Comparison of ENCODE assay signal across 2 cellular contexts in genomic region chr14:76376409-76376877, GRCh38.
TF ChIP-seq lines count a peak whose summit lies in the region.

No MANE protein-coding gene starts in this region.

TF ChIP-seq in liver, 16 proteins besides CTCF, POLR2A, EP300 and RAD21 (continued from another document):
- TF ChIP-seq, protein P1, sequence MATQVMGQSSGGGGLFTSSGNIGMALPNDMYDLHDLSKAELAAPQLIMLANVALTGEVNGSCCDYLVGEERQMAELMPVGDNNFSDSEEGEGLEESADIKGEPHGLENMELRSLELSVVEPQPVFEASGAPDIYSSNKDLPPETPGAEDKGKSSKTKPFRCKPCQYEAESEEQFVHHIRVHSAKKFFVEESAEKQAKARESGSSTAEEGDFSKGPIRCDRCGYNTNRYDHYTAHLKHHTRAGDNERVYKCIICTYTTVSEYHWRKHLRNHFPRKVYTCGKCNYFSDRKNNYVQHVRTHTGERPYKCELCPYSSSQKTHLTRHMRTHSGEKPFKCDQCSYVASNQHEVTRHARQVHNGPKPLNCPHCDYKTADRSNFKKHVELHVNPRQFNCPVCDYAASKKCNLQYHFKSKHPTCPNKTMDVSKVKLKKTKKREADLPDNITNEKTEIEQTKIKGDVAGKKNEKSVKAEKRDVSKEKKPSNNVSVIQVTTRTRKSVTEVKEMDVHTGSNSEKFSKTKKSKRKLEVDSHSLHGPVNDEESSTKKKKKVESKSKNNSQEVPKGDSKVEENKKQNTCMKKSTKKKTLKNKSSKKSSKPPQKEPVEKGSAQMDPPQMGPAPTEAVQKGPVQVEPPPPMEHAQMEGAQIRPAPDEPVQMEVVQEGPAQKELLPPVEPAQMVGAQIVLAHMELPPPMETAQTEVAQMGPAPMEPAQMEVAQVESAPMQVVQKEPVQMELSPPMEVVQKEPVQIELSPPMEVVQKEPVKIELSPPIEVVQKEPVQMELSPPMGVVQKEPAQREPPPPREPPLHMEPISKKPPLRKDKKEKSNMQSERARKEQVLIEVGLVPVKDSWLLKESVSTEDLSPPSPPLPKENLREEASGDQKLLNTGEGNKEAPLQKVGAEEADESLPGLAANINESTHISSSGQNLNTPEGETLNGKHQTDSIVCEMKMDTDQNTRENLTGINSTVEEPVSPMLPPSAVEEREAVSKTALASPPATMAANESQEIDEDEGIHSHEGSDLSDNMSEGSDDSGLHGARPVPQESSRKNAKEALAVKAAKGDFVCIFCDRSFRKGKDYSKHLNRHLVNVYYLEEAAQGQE (IDR thresholded peaks at IDR 0.05), result no peak

TF ChIP-seq in HepG2, 621 proteins besides CTCF, POLR2A, EP300 and RAD21 (continued from another document):
- TF ChIP-seq ZGPAT (CRISPR knock-in tag; IDR thresholded peaks at IDR 0.05), result no peak
- no peak for TF ChIP-seq THAP9 (CRISPR knock-in tag; IDR thresholded peaks at IDR 0.05; ENCODE audit: borderline replicate concordance)
- TF ChIP-seq, protein P2, sequence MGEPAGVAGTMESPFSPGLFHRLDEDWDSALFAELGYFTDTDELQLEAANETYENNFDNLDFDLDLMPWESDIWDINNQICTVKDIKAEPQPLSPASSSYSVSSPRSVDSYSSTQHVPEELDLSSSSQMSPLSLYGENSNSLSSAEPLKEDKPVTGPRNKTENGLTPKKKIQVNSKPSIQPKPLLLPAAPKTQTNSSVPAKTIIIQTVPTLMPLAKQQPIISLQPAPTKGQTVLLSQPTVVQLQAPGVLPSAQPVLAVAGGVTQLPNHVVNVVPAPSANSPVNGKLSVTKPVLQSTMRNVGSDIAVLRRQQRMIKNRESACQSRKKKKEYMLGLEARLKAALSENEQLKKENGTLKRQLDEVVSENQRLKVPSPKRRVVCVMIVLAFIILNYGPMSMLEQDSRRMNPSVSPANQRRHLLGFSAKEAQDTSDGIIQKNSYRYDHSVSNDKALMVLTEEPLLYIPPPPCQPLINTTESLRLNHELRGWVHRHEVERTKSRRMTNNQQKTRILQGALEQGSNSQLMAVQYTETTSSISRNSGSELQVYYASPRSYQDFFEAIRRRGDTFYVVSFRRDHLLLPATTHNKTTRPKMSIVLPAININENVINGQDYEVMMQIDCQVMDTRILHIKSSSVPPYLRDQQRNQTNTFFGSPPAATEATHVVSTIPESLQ (CRISPR knock-in tag; conservative IDR thresholded peaks at IDR 0.05), result no peak
- TF ChIP-seq, protein P3, sequence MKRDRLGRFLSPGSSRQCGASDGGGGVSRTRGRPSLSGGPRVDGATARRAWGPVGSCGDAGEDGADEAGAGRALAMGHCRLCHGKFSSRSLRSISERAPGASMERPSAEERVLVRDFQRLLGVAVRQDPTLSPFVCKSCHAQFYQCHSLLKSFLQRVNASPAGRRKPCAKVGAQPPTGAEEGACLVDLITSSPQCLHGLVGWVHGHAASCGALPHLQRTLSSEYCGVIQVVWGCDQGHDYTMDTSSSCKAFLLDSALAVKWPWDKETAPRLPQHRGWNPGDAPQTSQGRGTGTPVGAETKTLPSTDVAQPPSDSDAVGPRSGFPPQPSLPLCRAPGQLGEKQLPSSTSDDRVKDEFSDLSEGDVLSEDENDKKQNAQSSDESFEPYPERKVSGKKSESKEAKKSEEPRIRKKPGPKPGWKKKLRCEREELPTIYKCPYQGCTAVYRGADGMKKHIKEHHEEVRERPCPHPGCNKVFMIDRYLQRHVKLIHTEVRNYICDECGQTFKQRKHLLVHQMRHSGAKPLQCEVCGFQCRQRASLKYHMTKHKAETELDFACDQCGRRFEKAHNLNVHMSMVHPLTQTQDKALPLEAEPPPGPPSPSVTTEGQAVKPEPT (CRISPR knock-in tag; IDR thresholded peaks at IDR 0.05; ENCODE audit: low read depth), result no peak
- no peak for TF ChIP-seq ZBTB25 (CRISPR knock-in tag; IDR thresholded peaks at IDR 0.05)
- no peak for TF ChIP-seq ZNF3 (CRISPR knock-in tag; IDR thresholded peaks at IDR 0.05)
- TF ChIP-seq ZXDC (CRISPR knock-in tag; IDR thresholded peaks at IDR 0.05), result no peak
- TF ChIP-seq ZNF597 (CRISPR knock-in tag; IDR thresholded peaks at IDR 0.05), result no peak
- no peak for TF ChIP-seq SRSF9 (IDR thresholded peaks at IDR 0.05; ENCODE audit: borderline replicate concordance, insufficient read depth, low read depth, low read length, poor library complexity, severe bottlenecking)
- no peak for TF ChIP-seq PAWR (CRISPR knock-in tag; IDR thresholded peaks at IDR 0.05; ENCODE audit: borderline replicate concordance)
- TF ChIP-seq, protein P4, sequence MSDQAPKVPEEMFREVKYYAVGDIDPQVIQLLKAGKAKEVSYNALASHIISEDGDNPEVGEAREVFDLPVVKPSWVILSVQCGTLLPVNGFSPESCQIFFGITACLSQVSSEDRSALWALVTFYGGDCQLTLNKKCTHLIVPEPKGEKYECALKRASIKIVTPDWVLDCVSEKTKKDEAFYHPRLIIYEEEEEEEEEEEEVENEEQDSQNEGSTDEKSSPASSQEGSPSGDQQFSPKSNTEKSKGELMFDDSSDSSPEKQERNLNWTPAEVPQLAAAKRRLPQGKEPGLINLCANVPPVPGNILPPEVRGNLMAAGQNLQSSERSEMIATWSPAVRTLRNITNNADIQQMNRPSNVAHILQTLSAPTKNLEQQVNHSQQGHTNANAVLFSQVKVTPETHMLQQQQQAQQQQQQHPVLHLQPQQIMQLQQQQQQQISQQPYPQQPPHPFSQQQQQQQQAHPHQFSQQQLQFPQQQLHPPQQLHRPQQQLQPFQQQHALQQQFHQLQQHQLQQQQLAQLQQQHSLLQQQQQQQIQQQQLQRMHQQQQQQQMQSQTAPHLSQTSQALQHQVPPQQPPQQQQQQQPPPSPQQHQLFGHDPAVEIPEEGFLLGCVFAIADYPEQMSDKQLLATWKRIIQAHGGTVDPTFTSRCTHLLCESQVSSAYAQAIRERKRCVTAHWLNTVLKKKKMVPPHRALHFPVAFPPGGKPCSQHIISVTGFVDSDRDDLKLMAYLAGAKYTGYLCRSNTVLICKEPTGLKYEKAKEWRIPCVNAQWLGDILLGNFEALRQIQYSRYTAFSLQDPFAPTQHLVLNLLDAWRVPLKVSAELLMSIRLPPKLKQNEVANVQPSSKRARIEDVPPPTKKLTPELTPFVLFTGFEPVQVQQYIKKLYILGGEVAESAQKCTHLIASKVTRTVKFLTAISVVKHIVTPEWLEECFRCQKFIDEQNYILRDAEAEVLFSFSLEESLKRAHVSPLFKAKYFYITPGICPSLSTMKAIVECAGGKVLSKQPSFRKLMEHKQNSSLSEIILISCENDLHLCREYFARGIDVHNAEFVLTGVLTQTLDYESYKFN (CRISPR knock-in tag; conservative IDR thresholded peaks at IDR 0.05), result no peak
- TF ChIP-seq HOXA7 (CRISPR knock-in tag; IDR thresholded peaks at IDR 0.05), result no peak
- no peak for TF ChIP-seq ATF7-NPFF (CRISPR knock-in tag; IDR thresholded peaks at IDR 0.05; ENCODE audit: low read depth)
- TF ChIP-seq FOXA3 (CRISPR knock-in tag; IDR thresholded peaks at IDR 0.05), result no peak
- TF ChIP-seq, protein P5, sequence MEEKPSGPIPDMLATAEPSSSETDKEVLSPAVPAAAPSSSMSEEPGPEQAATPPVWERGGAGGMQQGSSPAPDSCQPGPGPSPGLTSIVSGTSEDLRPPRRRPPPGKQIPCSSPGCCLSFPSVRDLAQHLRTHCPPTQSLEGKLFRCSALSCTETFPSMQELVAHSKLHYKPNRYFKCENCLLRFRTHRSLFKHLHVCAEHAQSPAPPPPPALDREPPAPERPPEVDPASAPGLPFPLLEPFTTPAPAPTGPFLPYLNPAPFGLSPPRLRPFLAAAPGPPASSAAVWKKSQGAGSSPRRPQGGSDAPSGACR (CRISPR knock-in tag; IDR thresholded peaks at IDR 0.05), result no peak
- TF ChIP-seq SKIL (CRISPR knock-in tag; IDR thresholded peaks at IDR 0.05; ENCODE audit: borderline replicate concordance), result no peak
- no peak for TF ChIP-seq ZBTB46 (CRISPR knock-in tag; IDR thresholded peaks at IDR 0.05; ENCODE audit: borderline replicate concordance)
